ENCODE assay signal across 29 cellular contexts in genomic region chr5:15806613-15807012, GRCh38.
"Had no signal": no experiment of that assay in that cellular context is flagged by ENCODE, and none has a peak within 500 bp of the region (broad histone marks: within the 10 kb centered on the region; RNA-seq: fewer than 3 reads in every experiment).

No MANE protein-coding gene starts in this region.

- H3K27me3 ChIP-seq: adrenal gland had no signal

- H3K4me3 Mint-ChIP-seq: activated CD4-positive, alpha-beta T cell treated with anti-CD3 and anti-CD28 coated beads, Interleukin-2, amount 10 ng/mL, durations not matched to agents 24 days and 14 days; activated CD8-positive, alpha-beta T cell treated with anti-CD3 and anti-CD28 coated beads, Interleukin-2, amount 10 ng/mL, durations not matched to agents 7 days and 5 days; activated naive CD4-positive, alpha-beta T cell treated with anti-CD3 and anti-CD28 coated beads, Interleukin-2, amount 50 U/mL, for 24 hours; activated T-cell treated with anti-CD3 and anti-CD28 coated beads, Interleukin-2, amount 50 U/mL, for 24 hours; brain; IgD-negative memory B cell had no signal

- H3K4me3 ChIP-seq: adrenal gland, PC-9, SK-N-MC had no signal

- H3K27ac ChIP-seq: adrenal gland, PC-9, RWPE1, SK-N-MC, WERI-Rb-1 had no signal

- H3K4me1 Mint-ChIP-seq: activated CD4-positive, alpha-beta T cell treated with anti-CD3 and anti-CD28 coated beads, Interleukin-2, amount 10 ng/mL, durations not matched to agents 24 days and 14 days; activated naive CD4-positive, alpha-beta T cell treated with anti-CD3 and anti-CD28 coated beads, Interleukin-2, amount 50 U/mL, for 24 hours; IgD-negative memory B cell had no signal

- H3K36me3 Mint-ChIP-seq: activated naive CD4-positive, alpha-beta T cell treated with anti-CD3 and anti-CD28 coated beads, Interleukin-2, amount 50 U/mL, for 24 hours; IgD-negative memory B cell had no signal

- H3K9me3 ChIP-seq: adrenal gland had no signal

- H3K27me3 Mint-ChIP-seq: activated CD4-positive, alpha-beta T cell treated with anti-CD3 and anti-CD28 coated beads, Interleukin-2, amount 10 ng/mL, durations not matched to agents 24 days and 14 days; activated naive CD4-positive, alpha-beta T cell treated with anti-CD3 and anti-CD28 coated beads, Interleukin-2, amount 50 U/mL, for 24 hours; activated T-cell treated with anti-CD3 and anti-CD28 coated beads, Interleukin-2, amount 50 U/mL, for 24 hours; brain; IgD-negative memory B cell had no signal

- H3K4me2 ChIP-seq: PC-9 had no signal

- H2AFZ ChIP-seq: PC-9 had no signal

- H3K36me3 ChIP-seq: adrenal gland, WERI-Rb-1 had no signal

- H3K27ac Mint-ChIP-seq: activated CD4-positive, alpha-beta T cell treated with anti-CD3 and anti-CD28 coated beads, Interleukin-2, amount 10 ng/mL, durations not matched to agents 24 days and 14 days; activated CD8-positive, alpha-beta T cell treated with anti-CD3 and anti-CD28 coated beads, Interleukin-2, amount 10 ng/mL, durations not matched to agents 7 days and 5 days; activated naive CD4-positive, alpha-beta T cell treated with anti-CD3 and anti-CD28 coated beads, Interleukin-2, amount 50 U/mL, for 24 hours; activated T-cell treated with anti-CD3 and anti-CD28 coated beads, Interleukin-2, amount 50 U/mL, for 24 hours; activated T-helper 2 cell treated with anti-CD3 and anti-CD28 coated beads, Interferon-gamma antibody, Interleukin-2, Interleukin-4, amounts not matched to agents 10 μg/mL and 5 μg/mL and 100 μg/mL, durations not matched to agents 14 hours and 24 hours and 36 hours; IgD-negative memory B cell had no signal

- DNase-seq: activated CD4-positive, alpha-beta T cell treated with anti-CD3 and anti-CD28 coated beads, Interleukin-2, amount 10 ng/mL, durations not matched to agents 24 days and 14 days; activated CD4-positive, alpha-beta T cell treated with anti-CD3 and anti-CD28 coated beads, Interleukin-2, amount 50 U/mL, for 4 hours; activated CD8-positive, alpha-beta T cell treated with anti-CD3 and anti-CD28 coated beads, Interleukin-2, amount 10 ng/mL, durations not matched to agents 7 days and 5 days; activated gamma-delta T cell; activated naive CD4-positive, alpha-beta T cell treated with Interleukin-2 at 50 U/mL for 16 hours; activated T-cell treated with anti-CD3 and anti-CD28 coated beads, Interleukin-2, amount 50 U/mL, for 24 hours; Karpas-422; KBM-7; MM.1S; MV-4-11; NCI-H1092; NCI-H1436 treated with DMSO at 0.1 percent for 48 hours; NCI-H1694 treated with DMSO at 0.1 percent for 48 hours; NCI-H2029; NCI-H345; NCI-H510A; NCI-H526; NCI-H748 treated with DMSO at 0.1 percent for 48 hours; NK-92 treated with Interleukin-12 subunit alpha and Interleukin-12 subunit beta, amount 100 ng/mL, for 24 hours; PC-9; T1000; WERI-Rb-1 had no signal
